ENCODE assay signal across 17 cellular contexts in the genomic region with DNA sequence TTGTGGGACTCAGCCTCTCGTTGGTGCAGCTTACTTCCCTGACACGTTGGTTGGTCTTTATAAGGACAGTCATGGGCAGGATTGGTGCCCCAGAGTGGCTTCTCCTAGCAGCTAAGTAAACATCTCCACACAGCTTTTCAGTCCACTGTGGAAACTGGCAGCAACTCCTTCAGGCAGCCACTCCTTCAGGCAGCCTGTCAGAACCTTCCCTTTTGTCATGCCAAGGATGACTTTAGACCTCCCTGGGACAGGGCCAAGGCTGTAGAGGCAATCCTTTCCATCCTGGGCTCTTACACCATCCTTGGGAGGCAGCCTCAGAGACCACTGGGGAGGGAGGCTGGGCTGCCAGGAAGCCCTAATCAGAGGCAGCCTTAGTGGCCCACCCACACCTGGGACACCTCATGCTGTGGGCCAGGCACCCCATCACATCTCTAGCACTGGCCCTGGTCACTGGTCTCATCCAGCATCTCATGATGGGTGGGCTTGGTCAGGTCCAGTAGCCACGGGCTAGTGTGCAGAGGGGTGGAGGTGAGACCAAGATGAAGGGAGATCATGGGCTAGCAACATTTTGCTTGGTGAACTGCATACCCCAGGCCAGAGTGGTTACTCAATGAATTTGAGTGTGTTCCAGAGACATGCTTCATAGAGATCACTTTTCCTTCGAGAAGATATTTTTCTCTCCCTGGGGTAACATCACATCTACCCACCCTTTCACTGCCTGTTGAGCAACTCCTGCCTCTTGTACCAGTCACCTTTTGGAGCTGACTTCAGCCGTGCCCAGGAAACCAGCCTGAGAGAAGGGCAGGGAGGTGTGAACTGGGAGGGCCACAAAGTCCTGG. TPM values are rescaled to one million over a fixed set of nuclear protein-coding genes. Genes with fewer than 3 reads are reported as not detected.
DNase-seq lines count a peak whose midpoint lies in the region; ATAC-seq and TF ChIP-seq lines count a peak whose summit lies in the region.
"Had no signal": no experiment of that assay in that cellular context is flagged by ENCODE, and none has a peak within 500 bp of the region (broad histone marks: within the 10 kb centered on the region; RNA-seq: fewer than 3 reads in every experiment).

No MANE protein-coding gene starts in this region.

- H3K27me3 ChIP-seq in mammary epithelial cell (ENCODE audit: insufficient read depth, low read length), result no peaks in the 10 kb centered on the region
- H3K27me3 ChIP-seq in heart left ventricle, result no peaks in the 10 kb centered on the region
- H3K27me3 ChIP-seq in uterus, result no peaks in the 10 kb centered on the region

- 96% methylated on average over 4 of the region's 5 CpGs for WGBS in mammary epithelial cell (ENCODE audit: low coverage, missing lambda C conversion rate)
- WGBS in heart left ventricle, 4 donors, result 53 to 78% (median 69%) methylated on average over 4 to 5 of the region's 5 CpGs

- H3K27ac ChIP-seq in mammary epithelial cell (ENCODE audit: insufficient read depth, low read depth, low read length) (no peak overlapping the region), heart left ventricle (peak overlapping the region; percentile 66 to 88 (median 81)), uterus (peak overlapping the region; percentile 77 to 92)
- H3K27ac ChIP-seq: KMS-11 had no signal

- BruUV-seq in MCF 10A (replicated peaks; lab: Mats Ljungman, UMichigan), result no TSS peak
- BruUV-seq in mammary epithelial cell (replicated peaks; lab: Mats Ljungman, UMichigan), result no TSS peak

- peak in 3 of 4 donors; percentile 22 to 65 (median 41) for ATAC-seq in heart left ventricle
- ATAC-seq: stimulated activated naive B cell treated with anti-CD40 and anti-IgM and Interleukin-4, amounts not matched to agents 10 μg/mL and 1 μg/mL and 100 μg/mL, for 72 hours had no signal

- TF ChIP-seq POLR2A in heart left ventricle (IDR thresholded peaks at IDR 0.05) (no peak), uterus (IDR thresholded peaks at IDR 0.05) (no peak)

- TF ChIP-seq CTCF in MCF 10A (IDR thresholded peaks at IDR 0.05; ENCODE audit: unreplicated experiment) (no peak), mammary epithelial cell (conservative IDR thresholded peaks at IDR 0.05 in 1 of 2, IDR thresholded peaks at IDR 0.05 in 1 of 2; ENCODE audit: extremely low read depth in 1 of 2, insufficient read depth in 1 of 2, low read depth in 1 of 2, low read length in 2 of 2) (no peak), heart left ventricle (IDR thresholded peaks at IDR 0.05) (no peak), uterus (IDR thresholded peaks at IDR 0.05) (no peak), GM20000 (IDR thresholded peaks at IDR 0.05; ENCODE audit: extremely low read depth, missing control alignments) (no peak)

- H4K20me1 ChIP-seq in mammary epithelial cell (ENCODE audit: insufficient read depth, low read length), result no peaks in the 10 kb centered on the region

- H3K36me3 ChIP-seq in mammary epithelial cell (ENCODE audit: insufficient read depth, low read length) (no peaks in the 10 kb centered on the region), heart left ventricle (peaks cover 0 to 3% (median 0%) of the 10 kb centered on the region in 9 donors), uterus (no peaks in the 10 kb centered on the region)

- H3K79me2 ChIP-seq in mammary epithelial cell (ENCODE audit: insufficient read depth, low read length), result no peaks in the 10 kb centered on the region

- no peak overlapping the region for H3K4me2 ChIP-seq in mammary epithelial cell (ENCODE audit: insufficient read depth, low read depth, low read length)
- H3K4me2 ChIP-seq: KMS-11 had no signal

- H3K27ac Mint-ChIP-seq in MCF 10A (ENCODE audit: low read depth, unreplicated experiment), result no peak overlapping the region
- H3K27ac Mint-ChIP-seq: activated naive CD4-positive, alpha-beta T cell treated with anti-CD3 and anti-CD28 coated beads, Interleukin-2, amount 10 ng/mL, durations not matched to agents 7 days and 5 days; dendritic cell treated with granulocyte-macrophage colony-stimulating factor and Interleukin-4, amounts not matched to agents 40 ng/mL and 50 ng/mL, for 4 days; stimulated activated naive B cell treated with anti-CD40 and anti-IgM and Interleukin-4, amounts not matched to agents 10 μg/mL and 1 μg/mL and 100 μg/mL, for 72 hours had no signal

- peak; percentile 31 for DNase-seq in MCF 10A (ENCODE audit: unreplicated experiment)
- no peak for DNase-seq in mammary epithelial cell
- peak in 2 of 5 donors; percentile 45 to 60 for DNase-seq in heart left ventricle
- DNase-seq in pons (ENCODE audit: low spot score), result peak; percentile 42
- peak in 1 of 2 donors; percentile 45 for DNase-seq in uterus
- no peak for DNase-seq in NCI-H2107 (lab: John Stamatoyannopoulos, UW)
- DNase-seq in GM20000 (ENCODE audit: low spot score), result no peak
- no peak for DNase-seq in activated CD4-positive, alpha-beta T cell treated with anti-CD3 and anti-CD28 coated beads, Interleukin-2, amount 50 U/mL, for 4 hours
- DNase-seq: 8988T; activated CD8-positive, alpha-beta memory T cell treated with anti-CD3 and anti-CD28 coated beads for 24 hours; activated naive CD4-positive, alpha-beta T cell treated with anti-CD3 and anti-CD28 coated beads, Interleukin-2, amount 10 ng/mL, durations not matched to agents 7 days and 5 days; DMS 273 treated with DMSO at 0.1 percent for 48 hours; NCI-H1930; OCI-M1; stimulated activated naive B cell treated with anti-CD40 and anti-IgM and Interleukin-4, amounts not matched to agents 10 μg/mL and 1 μg/mL and 100 μg/mL, for 72 hours had no signal

- no peak overlapping the region for H3K9ac ChIP-seq in mammary epithelial cell (ENCODE audit: insufficient read depth, low read length)
- H3K9ac ChIP-seq: KMS-11 had no signal

- no peak overlapping the region for H2AFZ ChIP-seq in mammary epithelial cell (ENCODE audit: low read depth, low read length)

- CTCF ChIA-PET in MCF 10A (lab: Yijun Ruan, JAX) (interaction anchor here (2.0 kb wide), 1 partner anchor 12 kb away, joined by 6 read pairs; no protein-coding TSS in a partner anchor), mammary epithelial cell (lab: Charles Lee; ENCODE audit: low non-redundant PET) (no interaction called here)

- POLR2A ChIA-PET in MCF 10A (lab: Yijun Ruan, JAX), result no interaction called here

- peaks cover 10% of the 10 kb centered on the region for H3K4me1 ChIP-seq in mammary epithelial cell (ENCODE audit: insufficient read depth, low read length)
- H3K4me1 ChIP-seq in heart left ventricle, result peaks cover 6 to 57% (median 44%) of the 10 kb centered on the region in 12 donors
- peaks cover 0 to 23% of the 10 kb centered on the region in 2 donors for H3K4me1 ChIP-seq in uterus

- no peaks in the 10 kb centered on the region for H3K9me3 ChIP-seq in mammary epithelial cell (replicated peaks; ENCODE audit: insufficient read depth, low read length)
- H3K9me3 ChIP-seq in heart left ventricle, result no peaks in the 10 kb centered on the region
- no peaks in the 10 kb centered on the region for H3K9me3 ChIP-seq in uterus

- H3K4me3 ChIP-seq in mammary epithelial cell (replicated peaks in 1 of 3; ENCODE audit: insufficient read depth in 1 of 3, low read depth in 2 of 3, low read length in 3 of 3), result no peak overlapping the region
- H3K4me3 ChIP-seq in heart left ventricle, result no peak overlapping the region
- no peak overlapping the region for H3K4me3 ChIP-seq in uterus

- no peaks in the 10 kb centered on the region for H3K36me3 Mint-ChIP-seq in MCF 10A (ENCODE audit: insufficient read depth, unreplicated experiment)
- H3K36me3 Mint-ChIP-seq: activated naive CD4-positive, alpha-beta T cell treated with anti-CD3 and anti-CD28 coated beads, Interleukin-2, amount 10 ng/mL, durations not matched to agents 7 days and 5 days; stimulated activated naive B cell treated with anti-CD40 and anti-IgM and Interleukin-4, amounts not matched to agents 10 μg/mL and 1 μg/mL and 100 μg/mL, for 72 hours had no signal

- intact Hi-C loops in MCF 10A (cut with micrococcal nuclease) (no loop called here), mammary epithelial cell (cut with micrococcal nuclease) (no loop called here), heart left ventricle (cut with DNase I) (loop anchor here in 6 of 10 donors (5.0 to 10.0 kb wide), 6 partner anchors 52 to 102 kb away; a partner anchor contains a TSS), uterus (cut with DNase I; ENCODE audit: low total_unique reads) (no loop called here)

- no peaks in the 10 kb centered on the region for H3K27me3 Mint-ChIP-seq in MCF 10A (ENCODE audit: insufficient read depth, unreplicated experiment)
- H3K27me3 Mint-ChIP-seq: dendritic cell treated with granulocyte-macrophage colony-stimulating factor and Interleukin-4, amounts not matched to agents 40 ng/mL and 50 ng/mL, for 4 days; stimulated activated naive B cell treated with anti-CD40 and anti-IgM and Interleukin-4, amounts not matched to agents 10 μg/mL and 1 μg/mL and 100 μg/mL, for 72 hours had no signal

- H3K9me3 Mint-ChIP-seq in MCF 10A (ENCODE audit: unreplicated experiment), result no peaks in the 10 kb centered on the region
- H3K9me3 Mint-ChIP-seq: activated naive CD4-positive, alpha-beta T cell treated with anti-CD3 and anti-CD28 coated beads, Interleukin-2, amount 10 ng/mL, durations not matched to agents 7 days and 5 days; stimulated activated naive B cell treated with anti-CD40 and anti-IgM and Interleukin-4, amounts not matched to agents 10 μg/mL and 1 μg/mL and 100 μg/mL, for 72 hours had no signal

- dilution Hi-C loops in mammary epithelial cell (cut with HindIII; ENCODE audit: low sequenced_read_pairs), result no loop called here

- in situ Hi-C loops in mammary epithelial cell (cut with MboI; ENCODE audit: low sequenced_read_pairs in 2 of 2), result no loop called here

- no peaks in the 10 kb centered on the region for H3K4me1 Mint-ChIP-seq in MCF 10A (ENCODE audit: insufficient read depth, unreplicated experiment)
- H3K4me1 Mint-ChIP-seq: activated naive CD4-positive, alpha-beta T cell treated with anti-CD3 and anti-CD28 coated beads, Interleukin-2, amount 10 ng/mL, durations not matched to agents 7 days and 5 days had no signal

- no peak overlapping the region for H3K4me3 Mint-ChIP-seq in MCF 10A (ENCODE audit: unreplicated experiment)
- H3K4me3 Mint-ChIP-seq: activated naive CD4-positive, alpha-beta T cell treated with anti-CD3 and anti-CD28 coated beads, Interleukin-2, amount 10 ng/mL, durations not matched to agents 7 days and 5 days; dendritic cell treated with granulocyte-macrophage colony-stimulating factor and Interleukin-4, amounts not matched to agents 40 ng/mL and 50 ng/mL, for 4 days; stimulated activated naive B cell treated with anti-CD40 and anti-IgM and Interleukin-4, amounts not matched to agents 10 μg/mL and 1 μg/mL and 100 μg/mL, for 72 hours had no signal

RNA-seq across cellular contexts. Expression of a gene that starts 44.0 kb away (rescaled TPM):
- total RNA-seq in MCF 10A (2022), result 9.2 and 12.4 TPM in 2 replicates
- 1 to 10 TPM; 3.6 to 6.8 TPM for total RNA-seq in mammary epithelial cell
- 1.9 TPM for polyA plus RNA-seq in mammary epithelial cell
- 1.3 TPM for polyA minus RNA-seq in mammary epithelial cell
- 1 to 10 TPM; 2.4 to 6.0 (median 3.1) TPM for total RNA-seq in heart left ventricle
- 1 to 10 TPM; 1.3 to 2.4 TPM for polyA plus RNA-seq in heart left ventricle
- total RNA-seq in uterus, result 10 to 100 TPM; 14.7 to 23.8 (median 16.9) TPM

Comparison
In these comparisons a context has a peak if more than half of its experiments do, and no peak if none do; other contexts are left out.
1. DNase-seq: peak in MCF 10A (single experiment) and pons (single experiment); none in mammary epithelial cell (single experiment), NCI-H2107 (single experiment), GM20000 (single experiment) and activated CD4-positive, alpha-beta T cell treated with anti-CD3 and anti-CD28 coated beads, Interleukin-2, amount 50 U/mL, for 4 hours (0 of 2).
2. intact Hi-C loops: an anchor here in heart left ventricle (5.0 to 10.0 kb wide); none called in MCF 10A, mammary epithelial cell and uterus.